ENCODE assay signal across 9 cellular contexts in genomic region chr7:156092307-156092706, GRCh38.
"Had no signal": no experiment of that assay in that cellular context is flagged by ENCODE, and none has a peak within 500 bp of the region (broad histone marks: within the 10 kb centered on the region; RNA-seq: fewer than 3 reads in every experiment).

No MANE protein-coding gene starts in this region.

- H3K4me3 Mint-ChIP-seq: HFFc6 had no signal

- H3K36me3 ChIP-seq: HAP-1 had no signal

- H3K4me1 ChIP-seq: HAP-1 had no signal

- DNase-seq: GM23248, GOT3, H7, HFFc6, IMR-90, KG1 had no signal

- H3K9ac ChIP-seq: GM23248 had no signal

- H3K27ac ChIP-seq: GM23248 had no signal

- H3K4me3 ChIP-seq: GM23248, HAP-1, K562 had no signal

- H3K27ac Mint-ChIP-seq: HFFc6 had no signal

- H3K9me3 ChIP-seq: HAP-1 had no signal

- ATAC-seq: HCT116, K562 had no signal
